Comparison of ENCODE assay signal across 8 cellular contexts in the genomic region with DNA sequence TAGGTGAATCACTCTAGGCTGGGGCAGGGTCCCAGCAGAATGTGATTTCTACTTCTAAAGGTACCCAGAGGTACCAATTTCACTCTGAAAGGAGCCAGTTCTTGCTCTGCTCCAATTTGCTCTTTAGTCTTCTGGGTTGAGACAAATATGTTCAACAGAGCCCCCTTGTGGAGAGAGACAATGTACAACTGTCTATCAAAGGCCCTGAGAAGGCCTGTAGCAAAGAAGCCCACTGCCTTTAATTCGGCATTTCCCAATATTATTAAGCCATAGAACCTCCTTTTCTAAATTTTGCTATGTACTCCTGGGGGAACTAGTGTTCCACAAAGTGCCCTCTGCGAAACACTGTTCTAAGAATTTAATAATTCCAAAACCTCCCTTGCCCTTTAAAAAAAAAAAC.
DNase-seq lines count a peak whose midpoint lies in the region; ATAC-seq and TF ChIP-seq lines count a peak whose summit lies in the region.

No MANE protein-coding gene starts in this region.

- H2BK120ac ChIP-seq in neuronal stem cell (ENCODE audit: low read depth, low read length): no peak overlapping the region

- H3K4me3 ChIP-seq in GM12875 (ENCODE audit: low read depth, low read length) (no peak overlapping the region), LNCaP clone FGC (ENCODE audit: low read depth, low read length) (no peak overlapping the region), astrocyte of the spinal cord (ENCODE audit: low read depth, low read length) (no peak overlapping the region), neuronal stem cell (ENCODE audit: low read length in 2 of 2) (no peak overlapping the region)

- DNase-seq in LNCaP clone FGC (ENCODE audit: low read depth) (peak; percentile 7), astrocyte of the spinal cord (ENCODE audit: low read depth, low spot score) (no peak), neuronal stem cell (ENCODE audit: low spot score) (no peak), omental fat pad (ENCODE audit: low spot score) (no peak), middle frontal gyrus (ENCODE audit: extremely low spot score, low spot score) (no peak)
- no peak for DNase-seq in stimulated activated naive CD4-positive, alpha-beta T cell (lab: John Stamatoyannopoulos, UW)

- no peaks in the 10 kb centered on the region for H3K4me1 ChIP-seq in neuronal stem cell (ENCODE audit: control insufficient read depth in 2 of 2, insufficient read depth in 1 of 2, low read depth in 1 of 2, low read length in 2 of 2)

- H3K36me3 ChIP-seq in neuronal stem cell (replicated peaks in 1 of 2; ENCODE audit: control insufficient read depth in 2 of 2, insufficient read depth in 2 of 2, low read length in 2 of 2): no peaks in the 10 kb centered on the region

- no peak overlapping the region for H2BK12ac ChIP-seq in neuronal stem cell (ENCODE audit: low read length)

- TF ChIP-seq CTCF in GM12875 (IDR thresholded peaks at IDR 0.05; ENCODE audit: borderline replicate concordance, insufficient read depth, low read depth, low read length) (peak; percentile 19; the same call in 1 of the 2 replicates), LNCaP clone FGC (IDR thresholded peaks at IDR 0.05; ENCODE audit: control insufficient read depth, extremely low read depth, insufficient read depth) (peak; percentile 31; the same call in 1 of the 2 replicates), astrocyte of the spinal cord (IDR thresholded peaks at IDR 0.05; ENCODE audit: low read depth, low read length) (peak; percentile 1), omental fat pad (IDR thresholded peaks at IDR 0.05) (no peak)

- no peak overlapping the region for H3K4ac ChIP-seq in neuronal stem cell (ENCODE audit: low read length)

- H2AFZ ChIP-seq in neuronal stem cell (ENCODE audit: low read length): no peak overlapping the region

- no peak overlapping the region for H4K91ac ChIP-seq in neuronal stem cell (ENCODE audit: low read depth, low read length, poor library complexity)

- no peak overlapping the region for H3K27ac ChIP-seq in neuronal stem cell (replicated peaks; ENCODE audit: low read length)

- peak overlapping the region; percentile 68 for H3K18ac ChIP-seq in neuronal stem cell (ENCODE audit: low read length)

- H2AK5ac ChIP-seq in neuronal stem cell (ENCODE audit: low read depth, low read length): no peak overlapping the region

- no peaks in the 10 kb centered on the region for H3K27me3 ChIP-seq in neuronal stem cell (ENCODE audit: control insufficient read depth in 3 of 3, insufficient read depth in 3 of 3, low read depth in 1 of 3, low read length in 3 of 3)

- no peak for ATAC-seq in HG02588 (IDR thresholded peaks at IDR 0.05; ENCODE audit: unreplicated experiment)
- ATAC-seq in omental fat pad (ENCODE audit: low FRiP score): no peak

- no peaks in the 10 kb centered on the region for H3K9me3 ChIP-seq in neuronal stem cell (replicated peaks in 1 of 2; ENCODE audit: control insufficient read depth in 2 of 2, insufficient read depth in 1 of 2, low read depth in 1 of 2, low read length in 2 of 2)

- H3K14ac ChIP-seq in neuronal stem cell (ENCODE audit: low read length): no peak overlapping the region

- H3K4me2 ChIP-seq in neuronal stem cell (ENCODE audit: insufficient read depth, low read length, poor library complexity, severe bottlenecking): no peak overlapping the region

- no peak overlapping the region for H2BK5ac ChIP-seq in neuronal stem cell (ENCODE audit: low read length)

- no peak overlapping the region for H3K23ac ChIP-seq in neuronal stem cell (ENCODE audit: low read depth, low read length, poor library complexity)

- no CpG with 5 or more reads among the region's 2 CpGs for whole genome bisulfite sequencing in neuronal stem cell (ENCODE audit: extremely low coverage in 2 of 2, insufficient read length in 2 of 2, insufficient replicate concordance in 1 of 2), 2 donors

- no peak overlapping the region for H3K9ac ChIP-seq in neuronal stem cell (ENCODE audit: low read depth, low read length, poor library complexity)

- in situ Hi-C loops in astrocyte of the spinal cord (cut with HindIII; ENCODE audit: low sequenced_read_pairs): no loop called here

- H4K8ac ChIP-seq in neuronal stem cell (ENCODE audit: low read depth, low read length): no peak overlapping the region

- no peak overlapping the region for H2BK15ac ChIP-seq in neuronal stem cell (ENCODE audit: low read length)

- H3K79me1 ChIP-seq in neuronal stem cell (ENCODE audit: low read depth, low read length): no peaks in the 10 kb centered on the region

Comparison
In these comparisons a context has a peak if more than half of its experiments do, and no peak if none do; other contexts are left out.
1. CTCF ChIP-seq: peak in GM12875 (single experiment), LNCaP clone FGC (single experiment) and astrocyte of the spinal cord (single experiment); none in omental fat pad (0 of 3).